In the genomic region with DNA sequence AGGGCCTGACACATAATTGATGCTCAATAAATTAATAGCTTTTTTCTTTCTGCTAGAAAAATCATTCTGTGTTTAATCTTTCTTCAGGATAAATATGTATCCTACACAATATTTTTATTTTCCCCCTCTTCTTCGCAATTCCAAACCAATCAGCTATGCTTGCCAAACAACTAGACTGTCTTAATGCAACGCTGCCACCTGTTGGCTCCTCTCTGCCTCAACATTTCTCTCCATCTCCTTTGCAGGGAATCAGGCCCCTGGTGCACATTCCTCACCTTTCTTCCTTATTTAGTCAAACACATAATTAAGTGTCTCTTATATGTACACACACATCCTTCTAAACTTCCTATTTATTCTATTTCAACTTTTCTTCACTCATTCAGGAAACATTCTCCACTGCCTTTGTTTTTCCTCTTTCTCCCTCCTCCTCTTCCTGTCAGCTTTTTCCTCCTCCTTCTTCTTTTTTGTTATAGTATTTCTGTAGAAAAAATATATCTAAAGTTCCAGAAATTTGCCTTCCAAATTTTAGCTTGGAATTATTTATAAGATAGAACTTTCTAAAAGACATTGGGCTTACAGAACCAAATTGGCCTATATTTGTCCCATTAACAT, we compare ENCODE assay signal across 11 cellular contexts.
A peak's percentile ranks its signal among the peaks of the same experiment; 100 is the strongest.
DNase-seq lines count a peak whose midpoint lies in the region; ATAC-seq, FAIRE-seq and TF ChIP-seq lines count a peak whose summit lies in the region.
"Had no signal": no experiment of that assay in that cellular context is flagged by ENCODE, and none has a peak within 500 bp of the region (broad histone marks: within the 10 kb centered on the region; RNA-seq: fewer than 3 reads in every experiment).

No MANE protein-coding gene starts in this region.

- no peaks in the 10 kb centered on the region for H3K4me1 Mint-ChIP-seq in stimulated activated naive CD8-positive, alpha-beta T cell treated with anti-CD3 and anti-CD28 coated beads, Interleukin-15, amount 100 ng/mL, for 72 hours
- H3K4me1 Mint-ChIP-seq in CD4-positive, alpha-beta T cell (ENCODE audit: low read depth): no peaks in the 10 kb centered on the region
- H3K4me1 Mint-ChIP-seq: central memory CD8-positive, alpha-beta T cell had no signal

- ATAC-seq in stimulated activated naive CD8-positive, alpha-beta T cell treated with anti-CD3 and anti-CD28 coated beads, Interleukin-15, Interleukin-2, amounts not matched to agents 100 U/mL and 50 U/mL, for 24 hours: no peak
- ATAC-seq in stimulated activated naive CD8-positive, alpha-beta T cell treated with anti-CD3 and anti-CD28 coated beads, Interleukin-15, amount 100 ng/mL, for 72 hours: no peak
- no peak for ATAC-seq in pancreas
- no peak for ATAC-seq in CD4-positive, alpha-beta T cell (ENCODE audit: poor library complexity)
- no peak for ATAC-seq in GM19452 (IDR thresholded peaks at IDR 0.05; ENCODE audit: unreplicated experiment)

- TF ChIP-seq CTCF in choroid plexus epithelial cell (conservative IDR thresholded peaks at IDR 0.05; ENCODE audit: low read depth, low read length) (peak; percentile 60), pancreas (IDR thresholded peaks at IDR 0.05) (no peak)
- no peak for TF ChIP-seq CTCF in CD4-positive, alpha-beta T cell (IDR thresholded peaks at IDR 0.05)

- H3K27me3 ChIP-seq in pancreas: peaks cover 0 to 3% (median 0%) of the 10 kb centered on the region in 4 donors
- no peaks in the 10 kb centered on the region for H3K27me3 ChIP-seq in CD4-positive, alpha-beta T cell (ENCODE audit: control insufficient read depth, insufficient read depth, low read length)

- H3K4me1 ChIP-seq in pancreas: no peaks in the 10 kb centered on the region

- no peaks in the 10 kb centered on the region for H3K27me3 Mint-ChIP-seq in stimulated activated naive CD8-positive, alpha-beta T cell treated with anti-CD3 and anti-CD28 coated beads, Interleukin-15, amount 100 ng/mL, for 72 hours
- no peaks in the 10 kb centered on the region for H3K27me3 Mint-ChIP-seq in CD4-positive, alpha-beta T cell
- H3K27me3 Mint-ChIP-seq: central memory CD8-positive, alpha-beta T cell had no signal

- H3K36me3 ChIP-seq in pancreas: no peaks in the 10 kb centered on the region

- no peaks in the 10 kb centered on the region for H3K9me3 ChIP-seq in pancreas
- peaks cover 4% of the 10 kb centered on the region for H3K9me3 ChIP-seq in CD4-positive, alpha-beta T cell (ENCODE audit: control insufficient read depth, low read length)

- no peak overlapping the region for H3K27ac Mint-ChIP-seq in stimulated activated naive CD8-positive, alpha-beta T cell treated with anti-CD3 and anti-CD28 coated beads, Interleukin-15, amount 100 ng/mL, for 72 hours
- no peak overlapping the region for H3K27ac Mint-ChIP-seq in CD4-positive, alpha-beta T cell

- H3K9me3 Mint-ChIP-seq in stimulated activated naive CD8-positive, alpha-beta T cell treated with anti-CD3 and anti-CD28 coated beads, Interleukin-15, amount 100 ng/mL, for 72 hours: peaks cover 13 to 15% of the 10 kb centered on the region in 2 donors
- peaks cover 5% of the 10 kb centered on the region for H3K9me3 Mint-ChIP-seq in CD4-positive, alpha-beta T cell

- CTCF ChIA-PET in CD4-positive, alpha-beta T cell (lab: Charles Lee): no interaction called here

- no peaks in the 10 kb centered on the region for H3K36me3 Mint-ChIP-seq in CD4-positive, alpha-beta T cell (ENCODE audit: low read depth)

- H3K4me3 ChIP-seq in choroid plexus epithelial cell (ENCODE audit: low read depth, low read length) (no peak overlapping the region), pancreas (no peak overlapping the region)

- 39 to 44% methylated on average over 2 of the region's 2 CpGs for WGBS in pancreas, 2 donors

- no peak overlapping the region for H3K27ac ChIP-seq in pancreas
- no peak overlapping the region for H3K27ac ChIP-seq in CD4-positive, alpha-beta T cell (ENCODE audit: low read depth, low read length)

- POLR2A ChIA-PET in CD4-positive, alpha-beta T cell (lab: Charles Lee): no interaction called here

- intact Hi-C loops in pancreas (cut with DNase I): no loop called here
- intact Hi-C loops in CD4-positive, alpha-beta T cell (cut with DNase I, micrococcal nuclease): no loop called here

- H3K4me3 Mint-ChIP-seq in stimulated activated naive CD8-positive, alpha-beta T cell treated with anti-CD3 and anti-CD28 coated beads, Interleukin-15, amount 100 ng/mL, for 72 hours: no peak overlapping the region
- H3K4me3 Mint-ChIP-seq in CD4-positive, alpha-beta T cell: no peak overlapping the region
- H3K4me3 Mint-ChIP-seq: central memory CD8-positive, alpha-beta T cell had no signal

- peak; percentile 4 for DNase-seq in stimulated activated naive CD8-positive, alpha-beta T cell treated with anti-CD3 and anti-CD28 coated beads, Interleukin-15, Interleukin-2, amounts not matched to agents 100 U/mL and 50 U/mL, for 24 hours
- DNase-seq in stimulated activated naive CD8-positive, alpha-beta T cell treated with anti-CD3 and anti-CD28 coated beads, Interleukin-15, amount 100 ng/mL, for 72 hours: no peak
- peak; percentile 15 for DNase-seq in NCI-H2227 treated with DMSO at 0.1 percent for 48 hours (lab: John Stamatoyannopoulos, UW)
- peak; percentile 29 for DNase-seq in choroid plexus epithelial cell (ENCODE audit: low read depth)
- no peak for DNase-seq in pancreas
- no peak for DNase-seq in occipital lobe (lab: John Stamatoyannopoulos, UW)
- no peak for DNase-seq in CD4-positive, alpha-beta T cell
- DNase-seq: stimulated activated naive CD4-positive, alpha-beta T cell treated with Interleukin-2 at 50 U/mL for 16 hours; T-helper 1 cell had no signal

- FAIRE-seq in pancreas (lab: Jason Lieb, UNC): no peak

Comparison
In these comparisons a context has a peak if more than half of its experiments do, and no peak if none do; other contexts are left out.
1. DNase-seq: peak in stimulated activated naive CD8-positive, alpha-beta T cell treated with anti-CD3 and anti-CD28 coated beads, Interleukin-15, Interleukin-2, amounts not matched to agents 100 U/mL and 50 U/mL, for 24 hours (single experiment), NCI-H2227 treated with DMSO at 0.1 percent for 48 hours (single experiment) and choroid plexus epithelial cell (single experiment); none in stimulated activated naive CD8-positive, alpha-beta T cell treated with anti-CD3 and anti-CD28 coated beads, Interleukin-15, amount 100 ng/mL, for 72 hours (0 of 2), pancreas (0 of 6), occipital lobe (single experiment) and CD4-positive, alpha-beta T cell (0 of 10).